1 cellular context compared by ENCODE assay signal in genomic region chr17:2029911-2030778, GRCh38.
TF ChIP-seq lines count a peak whose summit lies in the region.

Gene DPH1, plus strand, starts transcription at chr17:2030153. Its CDS starts 17 bp downstream, at chr17:2030170.

TF ChIP-seq in K562, 482 proteins besides CTCF, POLR2A, EP300 and RAD21 (continued from another document and continues in another):
- peak; percentile 98 to 100 for TF ChIP-seq SIN3A (IDR thresholded peaks at IDR 0.05; ENCODE audit: borderline replicate concordance in 2 of 2, control insufficient read depth in 1 of 2, low read depth in 2 of 2, low read length in 2 of 2)
- TF ChIP-seq SNAPC5 (CRISPR knock-in tag; IDR thresholded peaks at IDR 0.05): no peak
- no peak for TF ChIP-seq ZNF274 (IDR thresholded peaks at IDR 0.05; ENCODE audit: borderline replicate concordance, low read depth, low read length)
- TF ChIP-seq HDAC8 (tag; IDR thresholded peaks at IDR 0.05): no peak
- no peak for TF ChIP-seq ZNF197 (CRISPR knock-in tag; IDR thresholded peaks at IDR 0.05; ENCODE audit: low read depth)
- TF ChIP-seq HIVEP1 (CRISPR knock-in tag; IDR thresholded peaks at IDR 0.05): no peak
- TF ChIP-seq PHF8 (IDR thresholded peaks at IDR 0.05; ENCODE audit: borderline replicate concordance, low read length): peak; percentile 78; the same call in 1 of the 2 replicates
- no peak for TF ChIP-seq KDM1A (IDR thresholded peaks at IDR 0.05)
- TF ChIP-seq RFX7 (CRISPR knock-in tag; IDR thresholded peaks at IDR 0.05): no peak
- peak; percentile 85 for TF ChIP-seq HCFC1 (IDR thresholded peaks at IDR 0.05; ENCODE audit: low read depth, low read length)
- TF ChIP-seq ZNF134 (CRISPR knock-in tag; conservative IDR thresholded peaks at IDR 0.05): no peak
- no peak for TF ChIP-seq GTF2E2 (tag; IDR thresholded peaks at IDR 0.05)
- no peak for TF ChIP-seq ZNF318 (IDR thresholded peaks at IDR 0.05; ENCODE audit: borderline replicate concordance in 1 of 2, low read depth in 1 of 2)
- TF ChIP-seq SP2 (IDR thresholded peaks at IDR 0.05; ENCODE audit: extremely low read depth, low read depth, low read length, poor library complexity, severe bottlenecking): no peak
- TF ChIP-seq RBM39 (optimal IDR thresholded peaks at IDR 0.05; ENCODE audit: low read depth, low read length): no peak
- TF ChIP-seq CREM (IDR thresholded peaks at IDR 0.05; ENCODE audit: low read depth): peak; percentile 62
- no peak for TF ChIP-seq CCAR2 (IDR thresholded peaks at IDR 0.05; ENCODE audit: low read depth, low read length)
- no peak for TF ChIP-seq E2F4 (CRISPR knock-in tag; IDR thresholded peaks at IDR 0.05; ENCODE audit: low read depth)
- TF ChIP-seq RUNX1 (IDR thresholded peaks at IDR 0.05; ENCODE audit: low read depth): no peak
- TF ChIP-seq FOXA1 (IDR thresholded peaks at IDR 0.05; ENCODE audit: borderline replicate concordance): no peak
- no peak for TF ChIP-seq BDP1 (IDR thresholded peaks at IDR 0.05; ENCODE audit: insufficient read depth, insufficient read length)
- no peak for TF ChIP-seq ZKSCAN3 (CRISPR knock-in tag; IDR thresholded peaks at IDR 0.05)
- TF ChIP-seq ZMIZ1 (IDR thresholded peaks at IDR 0.05; ENCODE audit: low read depth in 2 of 2, low read length in 2 of 2): peak; percentile 57 to 97; a peak in 2 of 4 replicates
- no peak for TF ChIP-seq SAFB (IDR thresholded peaks at IDR 0.05; ENCODE audit: borderline replicate concordance, low read depth, low read length)
- TF ChIP-seq ETV5 (CRISPR knock-in tag; IDR thresholded peaks at IDR 0.05; ENCODE audit: low read depth): peak; percentile 54; the same call in 1 of the 2 replicates
- TF ChIP-seq ZNF395 (CRISPR knock-in tag; IDR thresholded peaks at IDR 0.05): no peak
- no peak for TF ChIP-seq ZNF778 (CRISPR knock-in tag; IDR thresholded peaks at IDR 0.05)
- no peak for TF ChIP-seq ZNF655 (CRISPR knock-in tag; IDR thresholded peaks at IDR 0.05)
- TF ChIP-seq CHD4 (IDR thresholded peaks at IDR 0.05; ENCODE audit: insufficient read depth, insufficient replicate concordance, low read depth, low read length, poor library complexity, severe bottlenecking): no peak
- peak; percentile 71 for TF ChIP-seq SIN3B (IDR thresholded peaks at IDR 0.05; ENCODE audit: low read depth)
- TF ChIP-seq SMAD3 (CRISPR knock-in tag; conservative IDR thresholded peaks at IDR 0.05): no peak
- no peak for TF ChIP-seq KLF13 (tag; IDR thresholded peaks at IDR 0.05; ENCODE audit: borderline replicate concordance, low read depth)
- no peak for TF ChIP-seq KLF1 (tag; IDR thresholded peaks at IDR 0.05)
- TF ChIP-seq ZNF639 (CRISPR knock-in tag; conservative IDR thresholded peaks at IDR 0.05 in 1 of 2, IDR thresholded peaks at IDR 0.05 in 1 of 2): no peak
- no peak for TF ChIP-seq HMG20A (CRISPR knock-in tag; conservative IDR thresholded peaks at IDR 0.05)
- no peak for TF ChIP-seq ZC3H11A (IDR thresholded peaks at IDR 0.05; ENCODE audit: low read depth, low read length)
- no peak for TF ChIP-seq POLR2H (tag; IDR thresholded peaks at IDR 0.05; ENCODE audit: low read depth)
- no peak for TF ChIP-seq CUX1 (CRISPR knock-in tag; IDR thresholded peaks at IDR 0.05)
- no peak for TF ChIP-seq ZNF699 (CRISPR knock-in tag; IDR thresholded peaks at IDR 0.05; ENCODE audit: insufficient replicate concordance)
- TF ChIP-seq SRF (CRISPR knock-in tag; IDR thresholded peaks at IDR 0.05): no peak
- TF ChIP-seq NFXL1 (CRISPR knock-in tag; IDR thresholded peaks at IDR 0.05): no peak
